In genomic region chr17:5864910-5865657, GRCh38 we compare ENCODE assay signal across 17 cellular contexts.
"Had no signal": no experiment of that assay in that cellular context is flagged by ENCODE, and none has a peak within 500 bp of the region (broad histone marks: within the 10 kb centered on the region; RNA-seq: fewer than 3 reads in every experiment).

No MANE protein-coding gene starts in this region.

- ATAC-seq: effector memory CD8-positive, alpha-beta T cell had no signal

- H3K27ac ChIP-seq: ovary, sigmoid colon, tibial artery had no signal

- H3K9me3 Mint-ChIP-seq: activated T-helper 1 cell treated with anti-CD3 and anti-CD28 coated beads, Interleukin-12 subunit alpha, Interleukin-12 subunit beta, Interleukin-2, Interleukin-4 antibody, amounts not matched to agents 30 ng/mL and 10 ng/mL and 1 ng/mL, durations not matched to agents 14 hours and 24 hours and 36 hours; effector memory CD8-positive, alpha-beta T cell; T-helper 1 cell treated with Interleukin-12 subunit alpha and Interleukin-12 subunit beta and Interleukin-4 antibody, amounts not matched to agents 30 μg/mL and 1 μg/mL, for 36 hours had no signal

- H3K4me1 ChIP-seq: sigmoid colon, tibial artery had no signal

- H3K27me3 ChIP-seq: ovary, sigmoid colon, tibial artery had no signal

- DNase-seq: activated CD4-positive, alpha-beta T cell treated with anti-CD3 and anti-CD28 coated beads, Interleukin-2, amount 50 U/mL, for 1 hour; activated CD4-positive, CD25-positive, alpha-beta regulatory T cell treated with anti-CD3 and anti-CD28 coated beads, Interleukin-2, amount 50 U/mL, for 72 hours; activated gamma-delta T cell treated with Interleukin-2 at 50 U/mL for 16 hours; amniotic stem cell; effector memory CD8-positive, alpha-beta T cell; foreskin fibroblast; hippocampal formation; mammary epithelial cell; ovary; sigmoid colon; stimulated activated naive CD4-positive, alpha-beta T cell; substantia nigra; tibial artery had no signal

- H3K36me3 ChIP-seq: ovary, sigmoid colon, tibial artery had no signal

- H3K9me3 ChIP-seq: ovary, sigmoid colon, tibial artery had no signal

- H3K27ac Mint-ChIP-seq: activated naive CD8-positive, alpha-beta T cell; activated T-helper 1 cell treated with anti-CD3 and anti-CD28 coated beads, Interleukin-12 subunit alpha, Interleukin-12 subunit beta, Interleukin-2, Interleukin-4 antibody, amounts not matched to agents 30 ng/mL and 10 ng/mL and 1 ng/mL, durations not matched to agents 14 hours and 24 hours and 36 hours; effector memory CD8-positive, alpha-beta T cell; T-helper 1 cell treated with Interleukin-12 subunit alpha and Interleukin-12 subunit beta and Interleukin-4 antibody, amounts not matched to agents 30 μg/mL and 1 μg/mL, for 36 hours had no signal

- H3K4me3 ChIP-seq: ovary, sigmoid colon, tibial artery had no signal

- FAIRE-seq: islet of Langerhans had no signal

- H3K4me3 Mint-ChIP-seq: activated naive CD8-positive, alpha-beta T cell; activated T-helper 1 cell treated with anti-CD3 and anti-CD28 coated beads, Interleukin-12 subunit alpha, Interleukin-12 subunit beta, Interleukin-2, Interleukin-4 antibody, amounts not matched to agents 30 ng/mL and 10 ng/mL and 1 ng/mL, durations not matched to agents 14 hours and 24 hours and 36 hours; effector memory CD8-positive, alpha-beta T cell; T-helper 1 cell treated with Interleukin-12 subunit alpha and Interleukin-12 subunit beta and Interleukin-4 antibody, amounts not matched to agents 30 μg/mL and 1 μg/mL, for 36 hours had no signal

- H3K36me3 Mint-ChIP-seq: activated naive CD8-positive, alpha-beta T cell had no signal
